In the genomic region with DNA sequence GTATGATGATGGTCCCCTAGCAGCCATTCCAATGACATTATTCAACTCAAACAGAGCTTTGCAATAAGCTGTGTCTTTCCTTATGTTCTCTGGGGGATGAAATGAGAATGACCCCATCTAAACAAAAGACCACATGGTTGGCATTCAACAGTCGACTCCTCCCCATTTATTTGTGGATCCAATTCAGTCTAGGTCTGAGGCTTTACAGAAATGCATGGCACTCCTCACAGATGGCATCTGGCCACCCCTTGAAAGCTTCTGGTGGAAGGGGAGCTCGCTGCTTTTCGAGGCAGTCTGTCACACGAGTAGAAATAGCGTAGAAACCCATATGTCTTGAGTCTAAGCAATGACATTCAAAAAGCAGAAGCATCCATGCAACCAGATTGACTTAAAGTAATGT, we compare ENCODE assay signal across 16 cellular contexts.
"Had no signal": no experiment of that assay in that cellular context is flagged by ENCODE, and none has a peak within 500 bp of the region (broad histone marks: within the 10 kb centered on the region; RNA-seq: fewer than 3 reads in every experiment).

No MANE protein-coding gene starts in this region.

- ATAC-seq: left lung; sciatic nerve; stimulated activated naive CD8-positive, alpha-beta T cell treated with anti-CD3 and anti-CD28 coated beads, Interleukin-15, Interleukin-2, amounts not matched to agents 100 U/mL and 50 U/mL, for 24 hours had no signal

- H3K4me1 ChIP-seq: breast epithelium had no signal

- H3K27me3 ChIP-seq: breast epithelium, left lung had no signal

- H3K36me3 ChIP-seq: breast epithelium, left lung, neutrophil, thoracic aorta had no signal

- DNase-seq: activated CD4-positive, alpha-beta memory T cell treated with anti-CD3 and anti-CD28 coated beads for 36 hours; activated CD4-positive, alpha-beta T cell treated with anti-CD3 and anti-CD28 coated beads for 1 hour; activated naive CD8-positive, alpha-beta T cell treated with anti-CD3 and anti-CD28 coated beads, Interleukin-2, amount 10 ng/mL, durations not matched to agents 7 days and 5 days; anterior cingulate cortex; dermis blood vessel endothelial cell; erythroblast; islet precursor cell; left lung; naive B cell; stimulated activated CD4-positive, alpha-beta T cell treated with anti-CD3 and anti-CD28 coated beads, Interleukin-4, amount 100 ng/mL, for 1 hour; stimulated activated CD8-positive, alpha-beta memory T cell treated with anti-CD3 and anti-CD28 coated beads, Interleukin-4, amount 100 ng/mL, for 48 hours; stimulated activated naive CD8-positive, alpha-beta T cell treated with anti-CD3 and anti-CD28 coated beads, Interleukin-15, Interleukin-2, amounts not matched to agents 100 U/mL and 50 U/mL, for 24 hours had no signal

- H3K4me3 ChIP-seq: breast epithelium, left lung, thoracic aorta had no signal

- H3K9me3 ChIP-seq: breast epithelium, left lung, neutrophil, thoracic aorta had no signal

- H3K27ac ChIP-seq: left lung, neutrophil, thoracic aorta had no signal
